Comparison of ENCODE assay signal across 15 cellular contexts in genomic region chr11:126140106-126140931, GRCh38.
DNase-seq lines count a peak whose midpoint lies in the region; ATAC-seq, FAIRE-seq and TF ChIP-seq lines count a peak whose summit lies in the region.
"Had no signal": no experiment of that assay in that cellular context is flagged by ENCODE, and none has a peak within 500 bp of the region (broad histone marks: within the 10 kb centered on the region; RNA-seq: fewer than 3 reads in every experiment).

No MANE protein-coding gene starts in this region.

- H3K79me2 ChIP-seq in astrocyte (ENCODE audit: insufficient read depth, low read length): no peaks in the 10 kb centered on the region

- H3K27ac Mint-ChIP-seq in astrocyte (ENCODE audit: unreplicated experiment): no peak overlapping the region
- peak overlapping the region; percentile 89 for H3K27ac Mint-ChIP-seq in mesothelial cell of epicardium
- H3K27ac Mint-ChIP-seq: dendritic cell treated with granulocyte-macrophage colony-stimulating factor and Interleukin-4, amounts not matched to agents 40 ng/mL and 50 ng/mL, for 4 days had no signal

- H3K36me3 Mint-ChIP-seq in astrocyte (ENCODE audit: low read depth, unreplicated experiment): no peaks in the 10 kb centered on the region
- no peaks in the 10 kb centered on the region for H3K36me3 Mint-ChIP-seq in mesothelial cell of epicardium

- no peak for ATAC-seq in HG03196 (IDR thresholded peaks at IDR 0.05; ENCODE audit: unreplicated experiment)

- H3K27ac ChIP-seq in astrocyte (ENCODE audit: low read depth, low read length) (no peak overlapping the region), subcutaneous abdominal adipose tissue (ENCODE audit: low read depth, low read length) (peak overlapping the region; percentile 90)
- H3K27ac ChIP-seq: 22Rv1 had no signal

- H3K4me3 Mint-ChIP-seq in astrocyte (ENCODE audit: unreplicated experiment) (no peak overlapping the region), mesothelial cell of epicardium (peak overlapping the region; percentile 28)
- H3K4me3 Mint-ChIP-seq: dendritic cell treated with granulocyte-macrophage colony-stimulating factor and Interleukin-4, amounts not matched to agents 40 ng/mL and 50 ng/mL, for 4 days had no signal

- no peaks in the 10 kb centered on the region for H3K9me3 ChIP-seq in astrocyte (ENCODE audit: insufficient read depth, low read depth, low read length)
- no peaks in the 10 kb centered on the region for H3K9me3 ChIP-seq in subcutaneous abdominal adipose tissue (ENCODE audit: control insufficient read depth in 5 of 5, low read length in 5 of 5)
- H3K9me3 ChIP-seq: adrenal gland had no signal

- H3K9me3 Mint-ChIP-seq in astrocyte (ENCODE audit: unreplicated experiment) (peaks cover 4% of the 10 kb centered on the region), mesothelial cell of epicardium (no peaks in the 10 kb centered on the region)
- H3K9me3 Mint-ChIP-seq: dendritic cell treated with granulocyte-macrophage colony-stimulating factor and Interleukin-4, amounts not matched to agents 40 ng/mL and 50 ng/mL, for 4 days had no signal

- H3K4me2 ChIP-seq in astrocyte (ENCODE audit: low read length): peak overlapping the region; percentile 52

- DNase-seq in DMS 273 (lab: John Stamatoyannopoulos, UW; ENCODE audit: unreplicated experiment) (peak; percentile 44), DMS 273 treated with DMSO at 0.1 percent for 48 hours (lab: John Stamatoyannopoulos, UW) (no peak), astrocyte (ENCODE audit: low read depth) (no peak), mesothelial cell of epicardium (ENCODE audit: low spot score in 2 of 2, unreplicated experiment in 2 of 2) (no peak), SKM-1 treated with dmso at 0.1 percent for 144 hours (lab: John Stamatoyannopoulos, UW; ENCODE audit: unreplicated experiment) (no peak), Ammon's horn (ENCODE audit: low spot score) (no peak)
- DNase-seq: activated CD4-positive, CD25-positive, alpha-beta regulatory T cell treated with anti-CD3 and anti-CD28 coated beads, Interleukin-2, amount 50 U/mL, for 72 hours; activated T-cell treated with anti-CD3 and anti-CD28 coated beads, Interleukin-2, amount 50 U/mL, for 1 hour; Calu3; NK-92 treated with Interleukin-12 subunit alpha and Interleukin-12 subunit beta, amount 100 ng/mL, for 24 hours had no signal

- H2AFZ ChIP-seq in astrocyte (ENCODE audit: low read depth, low read length): no peak overlapping the region

- H4K20me1 ChIP-seq in astrocyte (ENCODE audit: insufficient read depth, low read length): peaks cover 4% of the 10 kb centered on the region

- peaks cover 16% of the 10 kb centered on the region for H3K4me1 ChIP-seq in astrocyte (ENCODE audit: insufficient read depth, low read length)
- H3K4me1 ChIP-seq in subcutaneous abdominal adipose tissue (ENCODE audit: control insufficient read depth in 5 of 5, insufficient read depth in 5 of 5, low read length in 5 of 5): peaks cover 10 to 64% (median 59%) of the 10 kb centered on the region in 5 donors

- no peak overlapping the region for H3K9ac ChIP-seq in astrocyte (ENCODE audit: low read length)
- no peak overlapping the region for H3K9ac ChIP-seq in subcutaneous abdominal adipose tissue (ENCODE audit: low read length in 5 of 5)

- H3K27me3 ChIP-seq in astrocyte (ENCODE audit: insufficient read depth, low read length) (peaks cover 36% of the 10 kb centered on the region), subcutaneous abdominal adipose tissue (ENCODE audit: control insufficient read depth in 5 of 5, insufficient read depth in 4 of 5, low read length in 5 of 5) (no peaks in the 10 kb centered on the region)

- H3K4me3 ChIP-seq in astrocyte (ENCODE audit: insufficient read depth, low read depth, low read length) (no peak overlapping the region), subcutaneous abdominal adipose tissue (ENCODE audit: low read depth in 1 of 5, low read length in 5 of 5) (no peak overlapping the region)
- H3K4me3 ChIP-seq: adrenal gland had no signal

- H3K4me1 Mint-ChIP-seq in astrocyte (ENCODE audit: low read depth, unreplicated experiment) (peaks cover 18% of the 10 kb centered on the region), mesothelial cell of epicardium (peaks cover 65% of the 10 kb centered on the region)

- H3K27me3 Mint-ChIP-seq in astrocyte (ENCODE audit: low read depth, unreplicated experiment) (peaks cover 12% of the 10 kb centered on the region), mesothelial cell of epicardium (ENCODE audit: low read depth) (no peaks in the 10 kb centered on the region)

- no peak for TF ChIP-seq CTCF in astrocyte (IDR thresholded peaks at IDR 0.05; ENCODE audit: insufficient read depth, low read depth, low read length)
- TF ChIP-seq CTCF in mesothelial cell of epicardium (IDR thresholded peaks at IDR 0.05; ENCODE audit: unreplicated experiment): no peak

- FAIRE-seq in astrocyte (lab: Jason Lieb, UNC): no peak

- no peaks in the 10 kb centered on the region for H3K36me3 ChIP-seq in astrocyte (ENCODE audit: insufficient read depth, low read length)
- no peaks in the 10 kb centered on the region for H3K36me3 ChIP-seq in subcutaneous abdominal adipose tissue (ENCODE audit: control insufficient read depth in 5 of 5, insufficient read depth in 5 of 5, low read length in 5 of 5)
- H3K36me3 ChIP-seq: adrenal gland had no signal
